24 cellular contexts compared by ENCODE assay signal in genomic region chr5:51018423-51018822, GRCh38.
"Had no signal": no experiment of that assay in that cellular context is flagged by ENCODE, and none has a peak within 500 bp of the region (broad histone marks: within the 10 kb centered on the region; RNA-seq: fewer than 3 reads in every experiment).

No MANE protein-coding gene starts in this region.

- H3K27ac ChIP-seq: PC-9, Peyer's patch, SJSA1, SK-N-MC had no signal

- ATAC-seq: K562, T-cell had no signal

- DNase-seq: NCI-H1092; NCI-H1105 treated with DMSO at 0.1 percent for 48 hours; NCI-H1417 treated with DMSO at 0.1 percent for 48 hours; NCI-H146; NCI-H1694 treated with DMSO at 0.1 percent for 48 hours; NCI-H1930; NCI-H2081 treated with DMSO at 0.1 percent for 48 hours; NCI-H2171; NCI-H226; NCI-H446; NCI-H510A; NCI-H524 treated with DMSO at 0.1 percent for 48 hours; NCI-H69; NCI-H774; NK-92 treated with Interleukin-12 subunit alpha and Interleukin-12 subunit beta, amount 100 ng/mL, for 24 hours; OCI-M1; PC-9; Peyer's patch; Right ventricle myocardium superior; SIG-M5; T-cell had no signal

- H2AFZ ChIP-seq: PC-9 had no signal

- H3K4me2 ChIP-seq: PC-9 had no signal

- H3K4me1 ChIP-seq: Peyer's patch, SJSA1 had no signal

- H3K27me3 ChIP-seq: Peyer's patch, SJSA1 had no signal

- H3K4me3 ChIP-seq: K562, PC-9, Peyer's patch, SJSA1, SK-N-MC had no signal

- H3K9me3 ChIP-seq: Peyer's patch, SJSA1 had no signal

- H3K36me3 ChIP-seq: Peyer's patch, SJSA1 had no signal
